ENCODE assay signal across 29 cellular contexts in the genomic region with DNA sequence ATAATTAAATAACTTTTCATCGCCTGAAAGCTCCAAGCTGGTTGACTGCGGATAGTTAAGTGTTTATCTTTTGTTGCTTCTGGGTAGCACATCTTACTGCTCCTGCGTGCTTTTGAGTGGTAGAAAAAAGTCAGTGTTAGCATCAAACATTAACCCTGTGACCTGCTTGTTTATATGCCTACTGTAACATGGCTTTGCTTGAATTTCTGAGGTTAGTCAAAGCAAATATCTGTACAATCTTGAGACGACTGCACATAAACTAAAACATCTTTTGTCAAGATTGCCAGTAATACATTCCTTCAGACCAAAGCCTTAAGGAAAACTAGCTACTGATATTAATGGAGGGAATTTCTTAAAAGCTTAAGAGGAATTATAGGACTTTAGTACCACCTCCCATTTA.
A peak's percentile ranks its signal among the peaks of the same experiment; 100 is the strongest.
DNase-seq lines count a peak whose midpoint lies in the region; ATAC-seq and TF ChIP-seq lines count a peak whose summit lies in the region.
"Had no signal": no experiment of that assay in that cellular context is flagged by ENCODE, and none has a peak within 500 bp of the region (broad histone marks: within the 10 kb centered on the region; RNA-seq: fewer than 3 reads in every experiment).

No MANE protein-coding gene starts in this region.

- no peaks in the 10 kb centered on the region for H3K27me3 ChIP-seq in heart left ventricle
- H3K27me3 ChIP-seq in right cardiac atrium (ENCODE audit: control insufficient read depth, insufficient read depth): no peaks in the 10 kb centered on the region
- no peaks in the 10 kb centered on the region for H3K27me3 ChIP-seq in smooth muscle cell (ENCODE audit: low read depth)

- H2AFZ ChIP-seq in smooth muscle cell (ENCODE audit: low read depth): no peak overlapping the region
- H2AFZ ChIP-seq: PC-9 had no signal

- no peaks in the 10 kb centered on the region for H3K9me3 Mint-ChIP-seq in activated T-cell treated with anti-CD3 and anti-CD28 coated beads, Interleukin-2, amount 50 U/mL, for 24 hours
- H3K9me3 Mint-ChIP-seq: activated CD4-positive, alpha-beta memory T cell treated with anti-CD3 and anti-CD28 coated beads for 36 hours; activated naive CD4-positive, alpha-beta T cell treated with anti-CD3 and anti-CD28 coated beads, Interleukin-2, amount 50 U/mL, for 72 hours; activated T-helper 17 cell treated with anti-CD3 and anti-CD28 coated beads, Interleukin-2, amount 50 U/mL, for 72 hours; central memory CD8-positive, alpha-beta T cell; stimulated activated naive CD8-positive, alpha-beta T cell treated with anti-CD3 and anti-CD28 coated beads, Interleukin-15, Interleukin-2, amounts not matched to agents 100 ng/mL and 50 ng/mL, for 24 hours; T-helper 1 cell treated with Interleukin-12 subunit alpha and Interleukin-12 subunit beta and Interleukin-4 antibody, amounts not matched to agents 30 μg/mL and 1 μg/mL, for 36 hours had no signal

- TF ChIP-seq POLR2A in heart left ventricle (IDR thresholded peaks at IDR 0.05): no peak

- peaks cover 12% of the 10 kb centered on the region for H3K79me2 ChIP-seq in smooth muscle cell (ENCODE audit: low read depth)

- H3K27ac Mint-ChIP-seq in activated T-cell treated with anti-CD3 and anti-CD28 coated beads, Interleukin-2, amount 50 U/mL, for 24 hours: no peak overlapping the region
- H3K27ac Mint-ChIP-seq: activated CD4-positive, alpha-beta memory T cell treated with anti-CD3 and anti-CD28 coated beads for 36 hours; activated naive CD4-positive, alpha-beta T cell treated with anti-CD3 and anti-CD28 coated beads, Interleukin-2, amount 50 U/mL, for 72 hours; activated T-helper 17 cell treated with anti-CD3 and anti-CD28 coated beads, Interleukin-2, amount 50 U/mL, for 72 hours; CD4-positive, alpha-beta memory T cell; stimulated activated naive CD8-positive, alpha-beta T cell treated with anti-CD3 and anti-CD28 coated beads, Interleukin-15, Interleukin-2, amounts not matched to agents 100 ng/mL and 50 ng/mL, for 24 hours; T-helper 1 cell treated with Interleukin-12 subunit alpha and Interleukin-12 subunit beta and Interleukin-4 antibody, amounts not matched to agents 30 μg/mL and 1 μg/mL, for 36 hours had no signal

- no peaks in the 10 kb centered on the region for H3K36me3 ChIP-seq in heart left ventricle
- H3K36me3 ChIP-seq in smooth muscle cell (ENCODE audit: low read depth): no peaks in the 10 kb centered on the region
- H3K36me3 ChIP-seq: neutrophil, prostate gland had no signal

- ATAC-seq in heart left ventricle (no peak), Right ventricle myocardium inferior (no peak), right cardiac atrium (no peak), GM18858 (IDR thresholded peaks at IDR 0.05; ENCODE audit: unreplicated experiment) (no peak)
- ATAC-seq: activated naive CD4-positive, alpha-beta T cell treated with anti-CD3 and anti-CD28 coated beads, Interleukin-2, amount 50 U/mL, for 72 hours; activated T-helper 17 cell treated with anti-CD3 and anti-CD28 coated beads, Interleukin-2, amount 50 U/mL, for 72 hours had no signal

- peaks cover 41% of the 10 kb centered on the region for H3F3A ChIP-seq in smooth muscle cell (ENCODE audit: low read depth)

- no peak overlapping the region for H3K4me3 Mint-ChIP-seq in activated T-cell treated with anti-CD3 and anti-CD28 coated beads, Interleukin-2, amount 50 U/mL, for 24 hours
- H3K4me3 Mint-ChIP-seq: activated CD4-positive, alpha-beta memory T cell treated with anti-CD3 and anti-CD28 coated beads for 36 hours; activated T-helper 17 cell treated with anti-CD3 and anti-CD28 coated beads, Interleukin-2, amount 50 U/mL, for 72 hours; CD4-positive, alpha-beta memory T cell; central memory CD8-positive, alpha-beta T cell; stimulated activated naive CD8-positive, alpha-beta T cell treated with anti-CD3 and anti-CD28 coated beads, Interleukin-15, Interleukin-2, amounts not matched to agents 100 ng/mL and 50 ng/mL, for 24 hours; T-helper 1 cell treated with Interleukin-12 subunit alpha and Interleukin-12 subunit beta and Interleukin-4 antibody, amounts not matched to agents 30 μg/mL and 1 μg/mL, for 36 hours had no signal

- peak overlapping the region; percentile 68 for H3K4me2 ChIP-seq in smooth muscle cell
- H3K4me2 ChIP-seq: PC-9 had no signal

- H4K20me1 ChIP-seq in smooth muscle cell (ENCODE audit: low read depth): no peaks in the 10 kb centered on the region

- H3K4me3 ChIP-seq in heart left ventricle (no peak overlapping the region), right cardiac atrium (ENCODE audit: low read length) (no peak overlapping the region), smooth muscle cell (no peak overlapping the region)
- H3K4me3 ChIP-seq: dorsolateral prefrontal cortex, PC-9, prostate gland had no signal

- WGBS in heart left ventricle, 4 donors: 53 to 65% (median 55%) methylated on average over 4 of the region's 4 CpGs
- WGBS in right cardiac atrium: 55% methylated on average over 4 of the region's 4 CpGs
- WGBS in smooth muscle cell (ENCODE audit: low lambda C conversion rate): 6% methylated on average over 4 of the region's 4 CpGs

- TF ChIP-seq CTCF in heart left ventricle (IDR thresholded peaks at IDR 0.05) (no peak), smooth muscle cell (IDR thresholded peaks at IDR 0.05; ENCODE audit: borderline replicate concordance, insufficient read depth, poor library complexity, severe bottlenecking) (no peak)

- H3K27ac ChIP-seq in heart left ventricle (peak overlapping the region in 11 of 12 donors; percentile 7 to 88 (median 64)), right cardiac atrium (ENCODE audit: low read length) (peak overlapping the region; percentile 77), smooth muscle cell (ENCODE audit: low read depth) (peak overlapping the region; percentile 97)
- H3K27ac ChIP-seq: dorsolateral prefrontal cortex, neutrophil, PC-9, prostate gland had no signal

- no peaks in the 10 kb centered on the region for H3K36me3 Mint-ChIP-seq in activated T-cell treated with anti-CD3 and anti-CD28 coated beads, Interleukin-2, amount 50 U/mL, for 24 hours (ENCODE audit: low read depth)
- H3K36me3 Mint-ChIP-seq: activated CD4-positive, alpha-beta memory T cell treated with anti-CD3 and anti-CD28 coated beads for 36 hours; activated naive CD4-positive, alpha-beta T cell treated with anti-CD3 and anti-CD28 coated beads, Interleukin-2, amount 50 U/mL, for 72 hours; CD4-positive, alpha-beta memory T cell had no signal

- H3K4me1 ChIP-seq in heart left ventricle (peaks cover 0 to 40% (median 15%) of the 10 kb centered on the region in 12 donors), right cardiac atrium (ENCODE audit: control insufficient read depth, insufficient read depth, low read length) (peaks cover 9% of the 10 kb centered on the region), smooth muscle cell (ENCODE audit: low read depth) (peaks cover 11% of the 10 kb centered on the region)
- H3K4me1 ChIP-seq: prostate gland had no signal

- peaks cover 13% of the 10 kb centered on the region for H3K27me3 Mint-ChIP-seq in activated T-cell treated with anti-CD3 and anti-CD28 coated beads, Interleukin-2, amount 50 U/mL, for 24 hours

- no peaks in the 10 kb centered on the region for H3K4me1 Mint-ChIP-seq in activated T-cell treated with anti-CD3 and anti-CD28 coated beads, Interleukin-2, amount 50 U/mL, for 24 hours (ENCODE audit: low read depth)
- H3K4me1 Mint-ChIP-seq: activated T-helper 17 cell treated with anti-CD3 and anti-CD28 coated beads, Interleukin-2, amount 50 U/mL, for 72 hours; CD4-positive, alpha-beta memory T cell; central memory CD8-positive, alpha-beta T cell had no signal

- intact Hi-C loops in heart left ventricle (cut with DNase I): loop anchor here in 2 of 10 donors (5.0 to 10.0 kb wide), 2 partner anchors 41 to 144 kb away; no protein-coding TSS in a partner anchor
- intact Hi-C loops in Right ventricle myocardium inferior (cut with DNase I): loop anchor here (5.0 kb wide), 1 partner anchor 164 kb away; the partner anchor contains the start of gene BAMBI
- intact Hi-C loops in right cardiac atrium (cut with DNase I): no loop called here

- no peak for DNase-seq in heart left ventricle
- no peak for DNase-seq in Right ventricle myocardium inferior (ENCODE audit: missing footprints)
- peak; percentile 83 for DNase-seq in amniotic epithelial cell (ENCODE audit: low read depth)
- no peak for DNase-seq in right cardiac atrium
- no peak for DNase-seq in smooth muscle cell (lab: John Stamatoyannopoulos, UW; ENCODE audit: unreplicated experiment)
- DNase-seq in NCI-H446 (lab: John Stamatoyannopoulos, UW): no peak
- DNase-seq in activated T-cell treated with anti-CD3 and anti-CD28 coated beads, Interleukin-2, amount 50 U/mL, for 24 hours: no peak
- DNase-seq: activated CD4-positive, alpha-beta memory T cell treated with anti-CD3 and anti-CD28 coated beads for 36 hours; activated CD4-positive, CD25-positive, alpha-beta regulatory T cell treated with anti-CD3 and anti-CD28 coated beads, Interleukin-2, amount 50 U/mL, for 72 hours; activated CD8-positive, alpha-beta memory T cell treated with anti-CD3 and anti-CD28 coated beads, Interleukin-2, amount 50 U/mL, for 48 hours; anterior cingulate cortex; CD4-positive, alpha-beta memory T cell; DMS 273 treated with DMSO at 0.1 percent for 48 hours; dorsolateral prefrontal cortex; H7; mammary epithelial cell; NCI-H1048; NCI-H1694; NCI-H524; NK-92 treated with Interleukin-12 subunit alpha and Interleukin-12 subunit beta, amount 100 ng/mL, for 24 hours; PC-9 had no signal

- H3K9me3 ChIP-seq in heart left ventricle (peaks cover 0 to 17% (median 3%) of the 10 kb centered on the region in 12 donors), right cardiac atrium (ENCODE audit: control insufficient read depth, low read length) (peaks cover 2% of the 10 kb centered on the region), smooth muscle cell (replicated peaks; ENCODE audit: low read depth) (no peaks in the 10 kb centered on the region)
- H3K9me3 ChIP-seq: neutrophil, prostate gland had no signal

- peak overlapping the region; percentile 83 for H3K9ac ChIP-seq in smooth muscle cell (ENCODE audit: low read depth)
